8 cellular contexts compared by ENCODE assay signal in genomic region chr10:63520463-63521388, GRCh38. TPM values are rescaled to one million over a fixed set of nuclear protein-coding genes. Genes with fewer than 3 reads are reported as not detected.
DNase-seq lines count a peak whose midpoint lies in the region; ATAC-seq and TF ChIP-seq lines count a peak whose summit lies in the region.

No MANE protein-coding gene starts in this region.

- peaks cover 74% of the 10 kb centered on the region for H3K4me1 Mint-ChIP-seq in CD8-positive, alpha-beta T cell (ENCODE audit: low read depth)

- H3F3A ChIP-seq in neural cell (ENCODE audit: insufficient read depth, low read length, poor library complexity, severe bottlenecking): peaks cover 6% of the 10 kb centered on the region

- no peaks in the 10 kb centered on the region for H3K27me3 ChIP-seq in CD8-positive, alpha-beta T cell (ENCODE audit: insufficient read depth, low read length)
- H3K27me3 ChIP-seq in neural cell (ENCODE audit: insufficient read depth, low read depth, low read length) (no peaks in the 10 kb centered on the region), transverse colon (no peaks in the 10 kb centered on the region)

- H3K27me3 Mint-ChIP-seq in CD8-positive, alpha-beta T cell (ENCODE audit: low read depth): no peaks in the 10 kb centered on the region

- H4K20me1 ChIP-seq in OCI-LY7 (ENCODE audit: insufficient read depth, low read length) (peaks cover 5% of the 10 kb centered on the region; the same call in 1 of the 2 replicates), neural cell (ENCODE audit: insufficient read depth) (no peaks in the 10 kb centered on the region)

- POLR2A ChIA-PET in CD8-positive, alpha-beta T cell (lab: Charles Lee): interaction anchor here (0.7 to 2.8 kb wide), 8 partner anchors 9 to 314 kb away, joined by 3 to 15 read pairs (median 6); partner anchors contain the start of gene JMJD1C
- POLR2A ChIA-PET in OCI-LY7 (lab: Charles Lee): interaction anchor here (0.7 to 2.0 kb wide), 6 partner anchors 11 to 304 kb away, joined by 3 to 10 read pairs (median 6); no protein-coding TSS in a partner anchor

- peak overlapping the region; percentile 71; the same call in 1 of the 2 replicates for H2AFZ ChIP-seq in OCI-LY7 (ENCODE audit: low read length)
- peak overlapping the region; percentile 31 for H2AFZ ChIP-seq in neural cell (ENCODE audit: low read depth, low read length)

- H3K4me1 ChIP-seq in CD8-positive, alpha-beta T cell (ENCODE audit: insufficient read depth, low read length): peaks cover 32% of the 10 kb centered on the region
- H3K4me1 ChIP-seq in OCI-LY7 (ENCODE audit: insufficient read depth, low read length, poor library complexity, severe bottlenecking) (peaks cover 29% of the 10 kb centered on the region), transverse colon (peaks cover 22 to 58% (median 38%) of the 10 kb centered on the region in 4 donors)

- H3K36me3 Mint-ChIP-seq in CD8-positive, alpha-beta T cell: peaks cover 8% of the 10 kb centered on the region

- H3K9me2 ChIP-seq in OCI-LY7 (ENCODE audit: insufficient read depth, low read length) (no peaks in the 10 kb centered on the region), neural cell (ENCODE audit: insufficient read depth, low read length) (no peaks in the 10 kb centered on the region)

- CTCF ChIA-PET in CD8-positive, alpha-beta T cell (lab: Charles Lee): interaction anchor here (0.7 to 1.0 kb wide), 2 partner anchors 14 to 20 kb away, joined by 3 read pairs; no protein-coding TSS in a partner anchor
- CTCF ChIA-PET in OCI-LY7 (lab: Charles Lee; ENCODE audit: unreplicated experiment): interaction anchor here (0.6 kb wide), 1 partner anchor 341 kb away, joined by 3 read pairs; no protein-coding TSS in a partner anchor

- BruUV-seq in OCI-LY7 (replicated peaks; lab: Mats Ljungman, UMichigan): no TSS peak

- intact Hi-C loops in CD8-positive, alpha-beta T cell (cut with DNase I, micrococcal nuclease): loop anchor here (1.0 to 5.0 kb wide), 10 partner anchors 34 to 387 kb away; partner anchors contain the start of genes JMJD1C (in 2 of the 2) and NRBF2 (in 1 of the 2)
- intact Hi-C loops in OCI-LY7 (cut with micrococcal nuclease; ENCODE audit: unreplicated experiment) (loop anchor here (2.0 to 10.0 kb wide), 4 partner anchors 56 to 706 kb away; partner anchors contain the start of genes EGR2 and JMJD1C), transverse colon (cut with DNase I; ENCODE audit: low total_unique reads) (loop anchor here (5.0 kb wide), 1 partner anchor 53 kb away; the partner anchor contains the start of gene JMJD1C)

- peak overlapping the region; percentile 56 for H3K27ac ChIP-seq in CD8-positive, alpha-beta T cell (ENCODE audit: low read depth, low read length)
- peak overlapping the region; percentile 43 for H3K27ac ChIP-seq in OCI-LY7 (ENCODE audit: low read depth, low read length, poor library complexity, severe bottlenecking)
- peak overlapping the region; percentile 80 for H3K27ac ChIP-seq in neural cell (ENCODE audit: low read length)
- H3K27ac ChIP-seq in transverse colon: peak overlapping the region; percentile 99 to 100 (median 100)

- TF ChIP-seq CTCF in CD8-positive, alpha-beta T cell (IDR thresholded peaks at IDR 0.05): no peak
- no peak for TF ChIP-seq CTCF in OCI-LY7 (conservative IDR thresholded peaks at IDR 0.05; ENCODE audit: low read length)
- no peak for TF ChIP-seq CTCF in neural cell (IDR thresholded peaks at IDR 0.05; ENCODE audit: poor library complexity, severe bottlenecking)
- TF ChIP-seq CTCF in transverse colon (IDR thresholded peaks at IDR 0.05): no peak

- peak; percentile 2 to 68 (median 24) for DNase-seq in CD8-positive, alpha-beta T cell
- DNase-seq in OCI-LY7 (ENCODE audit: low spot score): peak; percentile 76
- peak; percentile 7 to 14 for DNase-seq in activated T-helper 1 cell treated with anti-CD3 and anti-CD28 coated beads, Interleukin-2, amount 50 U/mL, for 16 hours (ENCODE audit: low read depth in 1 of 2, low spot score in 1 of 2)
- peak; percentile 51 for DNase-seq in fibroblast of peridontal ligament (ENCODE audit: extremely low read depth)
- peak; percentile 74 for DNase-seq in transverse colon

- H3K79me2 ChIP-seq in OCI-LY7 (ENCODE audit: insufficient read depth, low read depth, low read length) (peaks cover 61% of the 10 kb centered on the region), neural cell (replicated peaks; ENCODE audit: insufficient read depth, low read length) (peaks cover 77% of the 10 kb centered on the region)

- H3K4me3 Mint-ChIP-seq in CD8-positive, alpha-beta T cell: peak overlapping the region; percentile 87

- peak overlapping the region; percentile 67 for H3K4me3 ChIP-seq in CD8-positive, alpha-beta T cell (ENCODE audit: low read depth, low read length)
- H3K4me3 ChIP-seq in OCI-LY7 (ENCODE audit: low read depth, low read length, poor library complexity, severe bottlenecking) (peak overlapping the region; percentile 76), neural cell (ENCODE audit: low read length) (peak overlapping the region; percentile 77), transverse colon (peak overlapping the region; percentile 35 to 92 (median 65))

- H3K9ac ChIP-seq in neural cell (ENCODE audit: low read length): peak overlapping the region; percentile 98

- no peaks in the 10 kb centered on the region for H3K9me3 ChIP-seq in CD8-positive, alpha-beta T cell (ENCODE audit: low read length)
- H3K9me3 ChIP-seq in OCI-LY7 (ENCODE audit: low read length): no peaks in the 10 kb centered on the region
- no peaks in the 10 kb centered on the region for H3K9me3 ChIP-seq in neural cell (ENCODE audit: low read length)
- no peaks in the 10 kb centered on the region for H3K9me3 ChIP-seq in transverse colon

- TF ChIP-seq EP300 in neural cell (conservative IDR thresholded peaks at IDR 0.05; ENCODE audit: poor library complexity, severe bottlenecking): no peak
- no peak for TF ChIP-seq EP300 in transverse colon (IDR thresholded peaks at IDR 0.05; ENCODE audit: low read depth)

- ATAC-seq in CD8-positive, alpha-beta T cell: peak; percentile 57
- ATAC-seq in HG03342 (IDR thresholded peaks at IDR 0.05; ENCODE audit: unreplicated experiment): peak; percentile 61

- no peaks in the 10 kb centered on the region for H3K9me3 Mint-ChIP-seq in CD8-positive, alpha-beta T cell

- H3K4me2 ChIP-seq in OCI-LY7 (ENCODE audit: low read length) (peak overlapping the region; percentile 73), neural cell (ENCODE audit: low read length) (peak overlapping the region; percentile 75)

- in situ Hi-C loops in transverse colon (cut with MboI; ENCODE audit: low pct_ligation_motif_present in 1 of 4, low pct_unique_long_range_greater_than_20kb in 1 of 4, low sequenced_read_pairs in 3 of 4): no loop called here

- H3K27ac Mint-ChIP-seq in CD8-positive, alpha-beta T cell: peak overlapping the region; percentile 93

- no peak for TF ChIP-seq RAD21 in neural cell (conservative IDR thresholded peaks at IDR 0.05)

- 7 to 33% methylated on average over 1 to 27 of the region's 46 CpGs for WGBS in transverse colon (ENCODE audit: low coverage in 1 of 2), 2 donors

- TF ChIP-seq POLR2A in GM19193 (IDR thresholded peaks at IDR 0.05; ENCODE audit: extremely low read depth, insufficient read depth, insufficient read length): peak; percentile 25
- TF ChIP-seq POLR2A in transverse colon (IDR thresholded peaks at IDR 0.05): peak; percentile 40

- H3K36me3 ChIP-seq in CD8-positive, alpha-beta T cell (ENCODE audit: insufficient read depth, low read length): no peaks in the 10 kb centered on the region
- H3K36me3 ChIP-seq in OCI-LY7 (ENCODE audit: insufficient read depth, low read length) (no peaks in the 10 kb centered on the region), neural cell (ENCODE audit: insufficient read depth, low read length) (no peaks in the 10 kb centered on the region), transverse colon (no peaks in the 10 kb centered on the region)

TF ChIP-seq in neural cell, 6 proteins besides CTCF, POLR2A, EP300 and RAD21 (continues in another document):
- TF ChIP-seq EZH2 (IDR thresholded peaks at IDR 0.05; ENCODE audit: borderline replicate concordance, insufficient read depth, low read length, poor library complexity, severe bottlenecking): no peak
- TF ChIP-seq REST (IDR thresholded peaks at IDR 0.05; ENCODE audit: borderline replicate concordance): no peak
- no peak for TF ChIP-seq POLR2AphosphoS5 (IDR thresholded peaks at IDR 0.05)
- no peak for TF ChIP-seq TAF1 (IDR thresholded peaks at IDR 0.05; ENCODE audit: low read depth)
- TF ChIP-seq SMC3 (conservative IDR thresholded peaks at IDR 0.05; ENCODE audit: poor library complexity): no peak

RNA-seq across cellular contexts. Expression of gene REEP3, which starts 0.5 kb away (rescaled TPM):
- 1 to 10 TPM; 3.0 to 3.6 TPM for total RNA-seq in CD8-positive, alpha-beta T cell
- total RNA-seq in OCI-LY7 (2014; rRNA removed; shearing (Covaris generic)): 3.6 and 5.9 TPM in 2 replicates
- total RNA-seq in OCI-LY7 (2022) (7.5 and 11.0 TPM in 2 replicates), transverse colon (10 to 100 TPM; 23.9 to 50.1 (median 36.7) TPM)
- polyA plus RNA-seq in neural cell: 6.9 and 7.2 TPM in 2 replicates
- 7.1 and 8.5 TPM in 2 replicates for polyA minus RNA-seq in neural cell

RNA-seq across cellular contexts. Expression of gene JMJD1C, which starts 54.9 kb away (rescaled TPM):
- total RNA-seq in CD8-positive, alpha-beta T cell: 100 to 1,000 TPM; 377 to 392 TPM
- 99.2 and 104 TPM in 2 replicates for total RNA-seq in OCI-LY7 (2014; rRNA removed; shearing (Covaris generic))
- total RNA-seq in OCI-LY7 (2022): 118 and 140 TPM in 2 replicates
- 99.0 and 108 TPM in 2 replicates for polyA plus RNA-seq in neural cell
- 253 and 312 TPM in 2 replicates for polyA minus RNA-seq in neural cell
- total RNA-seq in transverse colon: 100 to 1,000 TPM in 1 of 4 donors, 10 to 100 TPM in 3; 56.7 to 128 (median 78.9) TPM

Comparison
In these comparisons a context has a peak if more than half of its experiments do, and no peak if none do; other contexts are left out.
1. Peak in every context shown above with its lines: DNase-seq, ATAC-seq, H3K4me3 ChIP-seq and H3K27ac ChIP-seq.
2. DNase-seq: peak in every context shown above with its lines; median percentile 76 in OCI-LY7; 74 in transverse colon; 51 in fibroblast of peridontal ligament; 24 in CD8-positive, alpha-beta T cell; 10 in activated T-helper 1 cell treated with anti-CD3 and anti-CD28 coated beads, Interleukin-2, amount 50 U/mL, for 16 hours.
3. H3K27ac ChIP-seq: peak in every context shown above with its lines; median percentile 100 in transverse colon; 80 in neural cell; 56 in CD8-positive, alpha-beta T cell; 43 in OCI-LY7.